In genomic region chr6:125995972-125996580, GRCh38 we compare ENCODE assay signal across 9 cellular contexts. TPM values are rescaled to one million over a fixed set of nuclear protein-coding genes. Genes with fewer than 3 reads are reported as not detected.
A peak's percentile ranks its signal among the peaks of the same experiment; 100 is the strongest.
DNase-seq lines count a peak whose midpoint lies in the region; ATAC-seq and TF ChIP-seq lines count a peak whose summit lies in the region.
"Had no signal": no experiment of that assay in that cellular context is flagged by ENCODE, and none has a peak within 500 bp of the region (broad histone marks: within the 10 kb centered on the region; RNA-seq: fewer than 3 reads in every experiment).

No MANE protein-coding gene starts in this region.

- TF ChIP-seq CTCF in colonic mucosa (IDR thresholded peaks at IDR 0.05) = peak; percentile 95
- TF ChIP-seq CTCF in lower leg skin (IDR thresholded peaks at IDR 0.05) = peak in 1 of 3 donors; percentile 76

- ATAC-seq in GM19324 (IDR thresholded peaks at IDR 0.05; ENCODE audit: low FRiP score, unreplicated experiment) (peak; percentile 90), HG03354 (IDR thresholded peaks at IDR 0.05; ENCODE audit: poor library complexity, severe bottlenecking, unreplicated experiment) (peak; percentile 97)

- TF ChIP-seq POLR2A in lower leg skin (IDR thresholded peaks at IDR 0.05) = no peak

- no peaks in the 10 kb centered on the region for H3K9me3 ChIP-seq in colonic mucosa

- no peaks in the 10 kb centered on the region for H3K27me3 ChIP-seq in colonic mucosa

- WGBS in lower leg skin, 2 donors = 8 to 9% methylated on average over 8 of the region's 8 CpGs

- no peak overlapping the region for H3K9ac ChIP-seq in colonic mucosa (ENCODE audit: low read depth in 2 of 2, low read length in 2 of 2)

- H3K4me3 ChIP-seq in colonic mucosa (no peak overlapping the region), lower leg skin (ENCODE audit: low read depth, poor library complexity, severe bottlenecking) (no peak overlapping the region)
- H3K4me3 ChIP-seq: SK-N-MC had no signal

- H3K4me1 ChIP-seq in colonic mucosa = no peaks in the 10 kb centered on the region

- H3K27ac ChIP-seq in colonic mucosa = no peak overlapping the region
- H3K27ac ChIP-seq: SK-N-MC had no signal

- DNase-seq in CD1c-positive myeloid dendritic cell (ENCODE audit: extremely low spot score) (peak; percentile 80), NCI-H446 treated with DMSO at 0.1 percent for 48 hours (lab: John Stamatoyannopoulos, UW) (peak; percentile 50), colonic mucosa (peak; percentile 77), lower leg skin (ENCODE audit: low spot score in 2 of 2) (peak; percentile 28 to 87)
- peak; percentile 59 to 74 for DNase-seq in activated CD4-positive, alpha-beta T cell treated with anti-CD3 and anti-CD28 coated beads for 4 hours
- peak; percentile 31 for DNase-seq in stimulated activated CD8-positive, alpha-beta memory T cell treated with anti-CD3 and anti-CD28 coated beads, Interleukin-12 subunit alpha, Interleukin-12 subunit beta, amount 100 ng/mL, for 4 hours (ENCODE audit: low read depth)

- intact Hi-C loops in colonic mucosa (cut with DNase I) (no loop called here), lower leg skin (cut with DNase I; ENCODE audit: low total_unique reads) (no loop called here)

- H3K36me3 ChIP-seq in colonic mucosa = no peaks in the 10 kb centered on the region

RNA-seq across cellular contexts. Expression of gene TRMT11, which starts 9.7 kb away (rescaled TPM):
- total RNA-seq in colonic mucosa (10 to 100 TPM; 17.0 to 18.7 TPM), lower leg skin (10 to 100 TPM in 2 of 4 donors, 1 to 10 TPM in 2; 8.1 to 14.0 (median 11.0) TPM)

RNA-seq across cellular contexts. Expression of gene HINT3, which starts 39.5 kb away (rescaled TPM):
- total RNA-seq in colonic mucosa (10 to 100 TPM; 17.1 to 38.5 TPM), lower leg skin (10 to 100 TPM; 20.9 to 42.6 (median 28.9) TPM)
